Comparison of ENCODE assay signal across 31 cellular contexts in genomic region chr21:35410123-35410522, GRCh38.
"Had no signal": no experiment of that assay in that cellular context is flagged by ENCODE, and none has a peak within 500 bp of the region (broad histone marks: within the 10 kb centered on the region; RNA-seq: fewer than 3 reads in every experiment).

No MANE protein-coding gene starts in this region.

- DNase-seq: activated B cell treated with CpG ODN at 0.5 μM for 24 hours; activated CD4-positive, alpha-beta T cell treated with anti-CD3 and anti-CD28 coated beads for 48 hours; activated CD4-positive, alpha-beta T cell treated with anti-CD3 and anti-CD28 coated beads, Interleukin-2, amount 50 U/mL, for 1 hour; activated CD4-positive, alpha-beta T cell treated with anti-CD3 and anti-CD28 coated beads, Interleukin-2, amount 50 U/mL, for 48 hours; activated CD8-positive, alpha-beta memory T cell treated with anti-CD3 and anti-CD28 coated beads for 24 hours; activated CD8-positive, alpha-beta T cell treated with anti-CD3 and anti-CD28 coated beads for 36 hours; activated gamma-delta T cell; activated naive CD4-positive, alpha-beta T cell; activated naive CD4-positive, alpha-beta T cell treated with anti-CD3 and anti-CD28 coated beads, Interleukin-2, amount 10 ng/mL, durations not matched to agents 7 days and 5 days; activated naive CD8-positive, alpha-beta T cell treated with anti-CD3 and anti-CD28 coated beads, Interleukin-2, amount 10 ng/mL, durations not matched to agents 7 days and 5 days; activated T-cell treated with anti-CD3 and anti-CD28 coated beads, Interleukin-2, amount 50 U/mL, for 1 hour; activated T-cell treated with anti-CD3 and anti-CD28 coated beads, Interleukin-2, amount 50 U/mL, for 72 hours; brain microvascular endothelial cell; dermis blood vessel endothelial cell; effector CD4-positive, alpha-beta T cell; effector memory CD8-positive, alpha-beta T cell; esophagus squamous epithelium; foreskin melanocyte; heart right ventricle; T-helper 1 cell; T-helper 17 cell; T1000; WERI-Rb-1 had no signal

- H3K4me3 ChIP-seq: coronary artery, esophagus squamous epithelium, gastroesophageal sphincter, heart right ventricle had no signal

- FAIRE-seq: astrocyte had no signal

- H3K4me1 ChIP-seq: gastroesophageal sphincter had no signal

- H3K9me3 Mint-ChIP-seq: activated B cell treated with CpG ODN at 0.5 μM for 24 hours; activated CD8-positive, alpha-beta T cell treated with anti-CD3 and anti-CD28 coated beads for 36 hours; activated naive CD4-positive, alpha-beta T cell treated with anti-CD3 and anti-CD28 coated beads, Interleukin-2, amount 10 ng/mL, durations not matched to agents 7 days and 5 days; activated naive CD8-positive, alpha-beta T cell treated with anti-CD3 and anti-CD28 coated beads, Interleukin-2, amount 10 ng/mL, durations not matched to agents 7 days and 5 days; activated T-cell treated with anti-CD3 and anti-CD28 coated beads, Interleukin-2, amount 50 U/mL, for 72 hours; central memory CD8-positive, alpha-beta T cell; effector memory CD8-positive, alpha-beta T cell; T-helper 2 cell treated with Interferon-gamma antibody and Interleukin-4, amounts not matched to agents 5 μg/mL and 100 μg/mL, for 36 hours had no signal

- H3K4me3 Mint-ChIP-seq: activated B cell treated with CpG ODN at 0.5 μM for 24 hours; activated CD8-positive, alpha-beta T cell treated with anti-CD3 and anti-CD28 coated beads for 36 hours; activated naive CD4-positive, alpha-beta T cell treated with anti-CD3 and anti-CD28 coated beads, Interleukin-2, amount 10 ng/mL, durations not matched to agents 7 days and 5 days; activated naive CD8-positive, alpha-beta T cell treated with anti-CD3 and anti-CD28 coated beads, Interleukin-2, amount 10 ng/mL, durations not matched to agents 7 days and 5 days; activated T-cell treated with anti-CD3 and anti-CD28 coated beads, Interleukin-2, amount 50 U/mL, for 72 hours; central memory CD8-positive, alpha-beta T cell; effector memory CD8-positive, alpha-beta T cell; T-helper 17 cell; T-helper 2 cell treated with Interferon-gamma antibody and Interleukin-4, amounts not matched to agents 5 μg/mL and 100 μg/mL, for 36 hours had no signal

- H3K27ac ChIP-seq: brain microvascular endothelial cell, coronary artery, epithelial cell of prostate, esophagus squamous epithelium, gastroesophageal sphincter, heart right ventricle, WERI-Rb-1 had no signal

- H3K27ac Mint-ChIP-seq: activated B cell treated with CpG ODN at 0.5 μM for 24 hours; activated CD8-positive, alpha-beta T cell treated with anti-CD3 and anti-CD28 coated beads for 36 hours; activated naive CD4-positive, alpha-beta T cell treated with anti-CD3 and anti-CD28 coated beads, Interleukin-2, amount 10 ng/mL, durations not matched to agents 7 days and 5 days; activated naive CD4-positive, alpha-beta T cell treated with anti-CD3 and anti-CD28 coated beads, Interleukin-2, amount 50 U/mL, for 72 hours; activated naive CD8-positive, alpha-beta T cell treated with anti-CD3 and anti-CD28 coated beads, Interleukin-2, amount 10 ng/mL, durations not matched to agents 7 days and 5 days; activated T-cell treated with anti-CD3 and anti-CD28 coated beads, Interleukin-2, amount 50 U/mL, for 72 hours; effector memory CD8-positive, alpha-beta T cell; T-helper 17 cell; T-helper 2 cell treated with Interferon-gamma antibody and Interleukin-4, amounts not matched to agents 5 μg/mL and 100 μg/mL, for 36 hours had no signal

- H3K36me3 Mint-ChIP-seq: activated naive CD4-positive, alpha-beta T cell treated with anti-CD3 and anti-CD28 coated beads, Interleukin-2, amount 10 ng/mL, durations not matched to agents 7 days and 5 days; activated naive CD4-positive, alpha-beta T cell treated with anti-CD3 and anti-CD28 coated beads, Interleukin-2, amount 50 U/mL, for 72 hours; activated naive CD8-positive, alpha-beta T cell treated with anti-CD3 and anti-CD28 coated beads, Interleukin-2, amount 10 ng/mL, durations not matched to agents 7 days and 5 days had no signal

- H3K36me3 ChIP-seq: brain microvascular endothelial cell, esophagus squamous epithelium, gastroesophageal sphincter, heart right ventricle, WERI-Rb-1 had no signal

- H3K9me3 ChIP-seq: esophagus squamous epithelium, gastroesophageal sphincter, heart right ventricle had no signal

- H3K4me1 Mint-ChIP-seq: central memory CD8-positive, alpha-beta T cell had no signal

- ATAC-seq: activated CD4-positive, CD25-positive, alpha-beta regulatory T cell treated with anti-CD3 and anti-CD28 coated beads, Interleukin-2, amount 50 U/mL, for 24 hours; activated CD8-positive, alpha-beta T cell treated with anti-CD3 and anti-CD28 coated beads for 36 hours; activated naive CD4-positive, alpha-beta T cell treated with anti-CD3 and anti-CD28 coated beads, Interleukin-2, amount 50 U/mL, for 72 hours; activated T-cell treated with anti-CD3 and anti-CD28 coated beads, Interleukin-2, amount 50 U/mL, for 72 hours; effector memory CD8-positive, alpha-beta T cell; gastroesophageal sphincter; heart right ventricle; T-helper 17 cell had no signal

- H3K27me3 ChIP-seq: brain microvascular endothelial cell had no signal
